8 cellular contexts compared by ENCODE assay signal in genomic region chr11:68146704-68147474, GRCh38. TPM values are rescaled to one million over a fixed set of nuclear protein-coding genes. Genes with fewer than 3 reads are reported as not detected.
DNase-seq lines count a peak whose midpoint lies in the region; FAIRE-seq and TF ChIP-seq lines count a peak whose summit lies in the region.

No MANE protein-coding gene starts in this region.

- intact Hi-C loops in A673 (cut with micrococcal nuclease; ENCODE audit: unreplicated experiment), result no loop called here

- TF ChIP-seq CTCF in fibroblast of mammary gland (conservative IDR thresholded peaks at IDR 0.05; ENCODE audit: control insufficient read depth, insufficient read depth, low read depth, low read length) (no peak), A673 (conservative IDR thresholded peaks at IDR 0.05; ENCODE audit: low read depth, low read length) (no peak)

- BruUV-seq in A673 (replicated peaks; lab: Mats Ljungman, UMichigan), result no TSS peak

- H3K36me3 ChIP-seq in small intestine (ENCODE audit: control insufficient read depth in 2 of 2, insufficient read depth in 2 of 2, low read length in 2 of 2), result no peaks in the 10 kb centered on the region
- no peaks in the 10 kb centered on the region for H3K36me3 ChIP-seq in A673 (ENCODE audit: insufficient read depth, low read length, poor library complexity, severe bottlenecking)

- H3K27me3 ChIP-seq in small intestine (ENCODE audit: control insufficient read depth in 2 of 2, insufficient read depth in 2 of 2, low read length in 2 of 2), result no peaks in the 10 kb centered on the region
- H3K27me3 ChIP-seq in A673 (replicated peaks; ENCODE audit: insufficient read depth, low read depth, low read length, poor library complexity), result no peaks in the 10 kb centered on the region

- FAIRE-seq in small intestine (lab: Jason Lieb, UNC), result no peak

- POLR2A ChIA-PET in A673 (lab: Charles Lee; ENCODE audit: low non-redundant PET), result no interaction called here

- H3K9me3 ChIP-seq in small intestine (ENCODE audit: control insufficient read depth, low read depth) (no peaks in the 10 kb centered on the region), A673 (ENCODE audit: low read depth, low read length, poor library complexity, severe bottlenecking) (no peaks in the 10 kb centered on the region)

- CTCF ChIA-PET in A673 (lab: Charles Lee), result no interaction called here

- peaks cover 2 to 7% of the 10 kb centered on the region in 2 donors for H3K4me1 ChIP-seq in small intestine (ENCODE audit: control insufficient read depth in 2 of 2, insufficient read depth in 1 of 2, low read depth in 1 of 2, low read length in 1 of 2)
- H3K4me1 ChIP-seq in A673 (ENCODE audit: insufficient read depth, low read length, poor library complexity, severe bottlenecking), result no peaks in the 10 kb centered on the region

- DNase-seq in HK-2 (ENCODE audit: unreplicated experiment) (peak; percentile 62), NCI-H774 (lab: John Stamatoyannopoulos, UW) (peak; percentile 85), fibroblast of mammary gland (ENCODE audit: low read depth) (peak; percentile 26), small intestine (peak; percentile 95), A673 (ENCODE audit: low spot score) (no peak), amniotic stem cell (lab: John Stamatoyannopoulos, UW) (no peak), NCI-H128 (lab: John Stamatoyannopoulos, UW; ENCODE audit: unreplicated experiment) (no peak), T1000 (lab: John Stamatoyannopoulos, UW) (no peak)

- WGBS in small intestine, 3 donors, result 24 to 43% (median 28%) methylated on average over 12 to 13 of the region's 13 CpGs

- H3K27ac ChIP-seq in small intestine (ENCODE audit: low read depth in 1 of 2, low read length in 1 of 2) (peak overlapping the region; percentile 95 to 99), A673 (ENCODE audit: low read depth, low read length, poor library complexity, severe bottlenecking) (no peak overlapping the region)

- H3K4me3 ChIP-seq in fibroblast of mammary gland (ENCODE audit: control insufficient read depth, low read depth, low read length) (no peak overlapping the region), small intestine (ENCODE audit: low read depth in 1 of 2, low read length in 2 of 2) (no peak overlapping the region), A673 (ENCODE audit: low read depth, low read length, poor library complexity, severe bottlenecking) (no peak overlapping the region)

RNA-seq across cellular contexts. Expression of gene CHKA, which starts 25.7 kb away (rescaled TPM):
- 100 to 1,000 TPM in 2 of 3 donors, 10 to 100 TPM in 1; 31.5 to 180 (median 131) TPM for polyA plus RNA-seq in small intestine
- total RNA-seq in A673 (2021), result 37.5 and 39.3 TPM in 2 replicates

Comparison
In these comparisons a context has a peak if more than half of its experiments do, and no peak if none do; other contexts are left out.
1. DNase-seq: peak in HK-2 (single experiment), NCI-H774 (single experiment), fibroblast of mammary gland (single experiment) and small intestine (single experiment); none in A673 (single experiment), amniotic stem cell (single experiment), NCI-H128 (single experiment) and T1000 (single experiment).